In genomic region chr11:80156062-80156461, GRCh38 we compare ENCODE assay signal across 6 cellular contexts.
"Had no signal": no experiment of that assay in that cellular context is flagged by ENCODE, and none has a peak within 500 bp of the region (broad histone marks: within the 10 kb centered on the region; RNA-seq: fewer than 3 reads in every experiment).

No MANE protein-coding gene starts in this region.

- FAIRE-seq: HTR-8/SVneo, K562 had no signal

- H3K9me3 ChIP-seq: HAP-1 had no signal

- H2AFZ ChIP-seq: GM23338 had no signal

- H3K9me3 Mint-ChIP-seq: GM23338, HFFc6 had no signal

- ATAC-seq: K562 had no signal

- DNase-seq: KG1 had no signal

- H3K27ac Mint-ChIP-seq: HFFc6 had no signal

- H3K36me3 ChIP-seq: HAP-1 had no signal

- H3K4me2 ChIP-seq: GM23338 had no signal

- H3K4me3 ChIP-seq: GM23338, HAP-1, K562 had no signal

- H3K4me3 Mint-ChIP-seq: GM23338, HFFc6 had no signal
